In the genomic region with DNA sequence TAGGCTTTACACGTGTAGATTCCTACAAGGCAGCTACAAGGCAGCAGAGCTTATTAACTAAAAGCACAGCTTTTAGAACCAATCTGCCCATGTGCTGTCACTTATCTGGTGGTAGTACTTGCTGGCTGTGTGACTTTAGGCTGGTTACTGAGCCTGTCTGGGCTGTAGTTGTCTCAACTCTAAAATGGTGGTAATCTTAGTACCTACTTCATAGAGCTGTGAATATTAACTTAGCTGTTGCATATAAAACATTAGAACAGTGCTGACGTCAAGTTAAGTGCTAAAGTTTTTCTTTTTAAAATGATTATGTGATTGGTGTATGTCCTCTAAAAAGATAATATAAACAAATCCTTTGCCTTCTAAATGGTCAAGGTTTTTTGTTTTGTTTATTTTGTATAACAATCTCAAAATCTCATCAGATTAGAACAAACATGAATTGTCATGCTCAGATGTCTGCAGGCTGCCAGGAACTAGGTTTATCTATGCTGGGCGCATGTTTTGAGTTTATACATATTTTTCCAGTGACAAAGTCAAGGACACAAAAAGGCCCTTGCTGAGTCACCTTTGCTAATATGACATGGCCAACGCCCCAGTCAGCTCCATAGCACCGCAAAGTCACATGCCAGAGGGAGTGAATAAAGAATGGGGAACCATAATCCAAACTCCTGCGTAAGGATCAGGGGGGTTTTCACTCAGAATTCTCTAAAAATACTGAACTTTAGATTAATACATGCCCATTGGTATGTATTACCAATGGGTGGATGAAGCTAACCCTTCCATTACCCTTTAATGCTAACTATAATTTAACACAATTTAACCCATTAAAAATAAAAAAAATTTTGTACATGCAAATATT, we compare ENCODE assay signal across 16 cellular contexts. TPM values are rescaled to one million over a fixed set of nuclear protein-coding genes. Genes with fewer than 3 reads are reported as not detected.
DNase-seq lines count a peak whose midpoint lies in the region; ATAC-seq, FAIRE-seq and TF ChIP-seq lines count a peak whose summit lies in the region.
"Had no signal": no experiment of that assay in that cellular context is flagged by ENCODE, and none has a peak within 500 bp of the region (broad histone marks: within the 10 kb centered on the region; RNA-seq: fewer than 3 reads in every experiment).

No MANE protein-coding gene starts in this region.

- H3K79me2 ChIP-seq in mesendoderm (ENCODE audit: control insufficient read depth, insufficient read depth, low read length), result no peaks in the 10 kb centered on the region

- H3K9ac ChIP-seq in mesendoderm (ENCODE audit: low read length), result no peak overlapping the region

- H3K4me3 ChIP-seq in bronchial epithelial cell (ENCODE audit: low read depth, low read length), result no peak overlapping the region
- no peak overlapping the region for H3K4me3 ChIP-seq in mesendoderm (ENCODE audit: low read length)
- H3K4me3 ChIP-seq: Peyer's patch had no signal

- DNase-seq in EL, result peak; percentile 85
- DNase-seq in NCI-H460 (ENCODE audit: extremely low read depth, low read depth), result peak; percentile 55
- DNase-seq in bronchial epithelial cell (ENCODE audit: low read depth), result peak; percentile 79
- peak; percentile 39 for DNase-seq in mesendoderm
- DNase-seq in activated naive CD8-positive, alpha-beta T cell treated with anti-CD3 and anti-CD28 coated beads for 36 hours, result no peak
- DNase-seq in SHP77 treated with DMSO at 0.1 percent for 48 hours (lab: John Stamatoyannopoulos, UW), result no peak
- no peak for DNase-seq in HuH-7.5 (ENCODE audit: low spot score)
- DNase-seq: activated CD4-positive, alpha-beta T cell treated with anti-CD3 and anti-CD28 coated beads for 48 hours; activated naive CD4-positive, alpha-beta T cell treated with anti-CD3 and anti-CD28 coated beads, Interleukin-2, amount 10 ng/mL, durations not matched to agents 7 days and 5 days; CD4-positive, alpha-beta T cell; effector memory CD8-positive, alpha-beta T cell; NCI-H2029 treated with DMSO at 0.1 percent for 48 hours; stimulated activated naive CD8-positive, alpha-beta T cell treated with anti-CD3 and anti-CD28 coated beads, Interleukin-15, amount 100 ng/mL, for 72 hours had no signal

- no CpG with 5 or more reads among the region's 6 CpGs for WGBS in mesendoderm (ENCODE audit: extremely low coverage, insufficient coverage, low lambda C conversion rate)

- H3K27ac ChIP-seq in mesendoderm (ENCODE audit: low read depth, low read length), result no peak overlapping the region
- H3K27ac ChIP-seq: Peyer's patch had no signal

- H3K4ac ChIP-seq in mesendoderm (ENCODE audit: low read depth, low read length), result no peak overlapping the region

- no peaks in the 10 kb centered on the region for H3K36me3 Mint-ChIP-seq in activated naive CD8-positive, alpha-beta T cell treated with anti-CD3 and anti-CD28 coated beads for 36 hours
- H3K36me3 Mint-ChIP-seq: activated naive CD4-positive, alpha-beta T cell treated with anti-CD3 and anti-CD28 coated beads, Interleukin-2, amount 10 ng/mL, durations not matched to agents 7 days and 5 days had no signal

- no peaks in the 10 kb centered on the region for H3K9me3 Mint-ChIP-seq in activated naive CD8-positive, alpha-beta T cell treated with anti-CD3 and anti-CD28 coated beads for 36 hours
- H3K9me3 Mint-ChIP-seq: activated naive CD4-positive, alpha-beta T cell treated with anti-CD3 and anti-CD28 coated beads, Interleukin-2, amount 10 ng/mL, durations not matched to agents 7 days and 5 days; CD4-positive, alpha-beta T cell; effector memory CD8-positive, alpha-beta T cell; stimulated activated naive CD8-positive, alpha-beta T cell treated with anti-CD3 and anti-CD28 coated beads, Interleukin-15, amount 100 ng/mL, for 72 hours had no signal

- H3K79me1 ChIP-seq in mesendoderm (ENCODE audit: low read length), result no peaks in the 10 kb centered on the region

- no peaks in the 10 kb centered on the region for H3K4me1 ChIP-seq in mesendoderm (ENCODE audit: control insufficient read depth, low read depth, low read length)
- H3K4me1 ChIP-seq: Peyer's patch had no signal

- no peak for TF ChIP-seq CTCF in bronchial epithelial cell (IDR thresholded peaks at IDR 0.05; ENCODE audit: insufficient read depth, low read length, severe bottlenecking)

- no peak overlapping the region for H2AK5ac ChIP-seq in mesendoderm (ENCODE audit: low read length)

- H3K27me3 Mint-ChIP-seq in activated naive CD8-positive, alpha-beta T cell treated with anti-CD3 and anti-CD28 coated beads for 36 hours, result no peaks in the 10 kb centered on the region
- H3K27me3 Mint-ChIP-seq: activated naive CD4-positive, alpha-beta T cell treated with anti-CD3 and anti-CD28 coated beads, Interleukin-2, amount 10 ng/mL, durations not matched to agents 7 days and 5 days; CD4-positive, alpha-beta T cell; effector memory CD8-positive, alpha-beta T cell; stimulated activated naive CD8-positive, alpha-beta T cell treated with anti-CD3 and anti-CD28 coated beads, Interleukin-15, amount 100 ng/mL, for 72 hours had no signal

- H2BK15ac ChIP-seq in mesendoderm (replicated peaks; ENCODE audit: low read depth), result no peak overlapping the region

- no peak overlapping the region for H3K18ac ChIP-seq in mesendoderm (ENCODE audit: low read length)

- ATAC-seq in HG03439 (IDR thresholded peaks at IDR 0.05; ENCODE audit: unreplicated experiment), result no peak
- ATAC-seq: effector memory CD8-positive, alpha-beta T cell; stimulated activated naive CD8-positive, alpha-beta T cell treated with anti-CD3 and anti-CD28 coated beads, Interleukin-15, amount 100 ng/mL, for 72 hours had no signal

- H3K4me1 Mint-ChIP-seq in activated naive CD8-positive, alpha-beta T cell treated with anti-CD3 and anti-CD28 coated beads for 36 hours, result no peaks in the 10 kb centered on the region
- H3K4me1 Mint-ChIP-seq: activated naive CD4-positive, alpha-beta T cell treated with anti-CD3 and anti-CD28 coated beads, Interleukin-2, amount 10 ng/mL, durations not matched to agents 7 days and 5 days; stimulated activated naive CD8-positive, alpha-beta T cell treated with anti-CD3 and anti-CD28 coated beads, Interleukin-15, amount 100 ng/mL, for 72 hours had no signal

- H3K36me3 ChIP-seq in bronchial epithelial cell (ENCODE audit: control insufficient read depth, insufficient read depth, low read length), result no peaks in the 10 kb centered on the region
- H3K36me3 ChIP-seq in mesendoderm (ENCODE audit: control insufficient read depth, insufficient read depth, low read length), result no peaks in the 10 kb centered on the region

- no peak overlapping the region for H3K56ac ChIP-seq in mesendoderm (ENCODE audit: low read length)

- H4K8ac ChIP-seq in mesendoderm (ENCODE audit: low read depth, low read length), result no peak overlapping the region

- no peak for FAIRE-seq in bronchial epithelial cell (lab: Jason Lieb, UNC)
- FAIRE-seq: GM12892 had no signal

- H2BK5ac ChIP-seq in mesendoderm (ENCODE audit: low read length), result no peak overlapping the region

- no peak overlapping the region for H4K5ac ChIP-seq in mesendoderm (ENCODE audit: low read length)

- H3K27ac Mint-ChIP-seq in activated naive CD8-positive, alpha-beta T cell treated with anti-CD3 and anti-CD28 coated beads for 36 hours, result no peak overlapping the region
- H3K27ac Mint-ChIP-seq: activated naive CD4-positive, alpha-beta T cell treated with anti-CD3 and anti-CD28 coated beads, Interleukin-2, amount 10 ng/mL, durations not matched to agents 7 days and 5 days; CD4-positive, alpha-beta T cell; effector memory CD8-positive, alpha-beta T cell; stimulated activated naive CD8-positive, alpha-beta T cell treated with anti-CD3 and anti-CD28 coated beads, Interleukin-15, amount 100 ng/mL, for 72 hours had no signal

- no peak overlapping the region for H3K4me3 Mint-ChIP-seq in activated naive CD8-positive, alpha-beta T cell treated with anti-CD3 and anti-CD28 coated beads for 36 hours
- H3K4me3 Mint-ChIP-seq: activated naive CD4-positive, alpha-beta T cell treated with anti-CD3 and anti-CD28 coated beads, Interleukin-2, amount 10 ng/mL, durations not matched to agents 7 days and 5 days; CD4-positive, alpha-beta T cell; effector memory CD8-positive, alpha-beta T cell; stimulated activated naive CD8-positive, alpha-beta T cell treated with anti-CD3 and anti-CD28 coated beads, Interleukin-15, amount 100 ng/mL, for 72 hours had no signal

- no peak overlapping the region for H3K4me2 ChIP-seq in mesendoderm (ENCODE audit: low read length)

- no peak overlapping the region for H2BK120ac ChIP-seq in mesendoderm (ENCODE audit: low read depth, low read length)

- no peaks in the 10 kb centered on the region for H3K27me3 ChIP-seq in bronchial epithelial cell (ENCODE audit: control insufficient read depth, insufficient read depth, low read length)
- no peaks in the 10 kb centered on the region for H3K27me3 ChIP-seq in mesendoderm (ENCODE audit: insufficient read depth, low read length, poor library complexity)
- H3K27me3 ChIP-seq: Peyer's patch had no signal

- no peak overlapping the region for H3K23ac ChIP-seq in mesendoderm (ENCODE audit: low read length)

RNA-seq across cellular contexts. Expression of gene ARL4A, which starts 39.8 kb away (rescaled TPM):
- total RNA-seq in NCI-H460 (2014; rRNA removed; shearing (Covaris generic)), result 44.0 and 51.8 TPM in 2 replicates
- polyA plus RNA-seq in NCI-H460 (2014; cell fraction: nucleus; rRNA removed), result 30.7 and 35.7 TPM in 2 replicates
- total RNA-seq in bronchial epithelial cell, result 54.8 and 58.0 TPM in 2 replicates
- 18.5 TPM for polyA plus RNA-seq in mesendoderm (2013, experiment 1 of 2)
- polyA plus RNA-seq in mesendoderm (2013, experiment 2 of 2), result 21.7 TPM
- 10 to 100 TPM; 12.2 to 13.8 TPM for total RNA-seq in activated naive CD8-positive, alpha-beta T cell treated with anti-CD3 and anti-CD28 coated beads for 36 hours

Comparison
In these comparisons a context has a peak if more than half of its experiments do, and no peak if none do; other contexts are left out.
1. DNase-seq: peak in EL (single experiment), NCI-H460 (single experiment), bronchial epithelial cell (single experiment) and mesendoderm (single experiment); none in activated naive CD8-positive, alpha-beta T cell treated with anti-CD3 and anti-CD28 coated beads for 36 hours (single experiment), SHP77 treated with DMSO at 0.1 percent for 48 hours (single experiment) and HuH-7.5 (single experiment).